In genomic region chr1:10430216-10431064, GRCh38 we compare ENCODE assay signal across 1 cellular context.
TF ChIP-seq lines count a peak whose summit lies in the region.

CENPS (plus strand) TSS chr1:10430433; CDS start chr1:10430518, 85 bp downstream.

TF ChIP-seq in HepG2, 621 proteins besides CTCF, POLR2A, EP300 and RAD21 (continued from another document and continues in another):
- TF ChIP-seq ZBTB46 (CRISPR knock-in tag; IDR thresholded peaks at IDR 0.05; ENCODE audit: borderline replicate concordance) (peak; percentile 9; the same call in 1 of the 2 replicates), FIP1L1 (IDR thresholded peaks at IDR 0.05; ENCODE audit: borderline replicate concordance, insufficient read depth, low read depth, low read length) (0 out of 2 replicates have a peak, but pooled peaks have one; percentile 18), ZNF660 (CRISPR knock-in tag; IDR thresholded peaks at IDR 0.05; ENCODE audit: borderline replicate concordance, low read depth) (no peak), ZNF883 (CRISPR knock-in tag; IDR thresholded peaks at IDR 0.05; ENCODE audit: not compliant biosample characterization) (peak; percentile 84), IRF2 (CRISPR knock-in tag; IDR thresholded peaks at IDR 0.05) (0 out of 2 replicates have a peak, but pooled peaks have one; percentile 13), MXI1 (IDR thresholded peaks at IDR 0.05; ENCODE audit: borderline replicate concordance, low read depth, low read length) (peak; percentile 89), ARID2 (CRISPR knock-in tag; IDR thresholded peaks at IDR 0.05; ENCODE audit: borderline replicate concordance) (peak; percentile 68; the same call in 1 of the 2 replicates), TAF1 (CRISPR knock-in tag; IDR thresholded peaks at IDR 0.05) (peak; percentile 27; the same call in 1 of the 2 replicates), HMGXB4 (CRISPR knock-in tag; IDR thresholded peaks at IDR 0.05; ENCODE audit: borderline replicate concordance in 1 of 2, low read depth in 1 of 2) (peak; percentile 90), ZFYVE20 (CRISPR knock-in tag; IDR thresholded peaks at IDR 0.05; ENCODE audit: borderline replicate concordance, low read depth) (peak; percentile 95), KLF6 (CRISPR knock-in tag; IDR thresholded peaks at IDR 0.05) (0 out of 2 replicates have a peak, but pooled peaks have one; percentile 57), MTF2 (CRISPR knock-in tag; IDR thresholded peaks at IDR 0.05; ENCODE audit: borderline replicate concordance) (peak; percentile 43; the same call in 1 of the 2 replicates), KAT7 (CRISPR knock-in tag; IDR thresholded peaks at IDR 0.05; ENCODE audit: borderline replicate concordance) (peak; percentile 94; the same call in 1 of the 2 replicates), ZNF18 (CRISPR knock-in tag; IDR thresholded peaks at IDR 0.05; ENCODE audit: insufficient replicate concordance) (peak; percentile 96), ZNF333 (CRISPR knock-in tag; IDR thresholded peaks at IDR 0.05; ENCODE audit: borderline replicate concordance) (peak; percentile 30; the same call in 1 of the 2 replicates), NR2F1 (CRISPR knock-in tag; IDR thresholded peaks at IDR 0.05) (no peak), TFDP2 (CRISPR knock-in tag; IDR thresholded peaks at IDR 0.05) (peak; percentile 100), ISX (CRISPR knock-in tag; conservative IDR thresholded peaks at IDR 0.05) (0 out of 2 replicates have a peak, but pooled peaks have one; percentile 13), MTF1 (CRISPR knock-in tag; IDR thresholded peaks at IDR 0.05) (peak; percentile 22; the same call in 1 of the 2 replicates), ZSCAN22 (CRISPR knock-in tag; IDR thresholded peaks at IDR 0.05) (no peak; the same call in 1 of the 2 replicates), MTA3 (CRISPR knock-in tag; IDR thresholded peaks at IDR 0.05) (no peak), ZNF34 (CRISPR knock-in tag; IDR thresholded peaks at IDR 0.05; ENCODE audit: borderline replicate concordance) (peak; percentile 80; the same call in 1 of the 2 replicates), ZNF772 (CRISPR knock-in tag; IDR thresholded peaks at IDR 0.05) (peak; percentile 31; the same call in 1 of the 2 replicates), ISL2 (CRISPR knock-in tag; IDR thresholded peaks at IDR 0.05) (peak; percentile 71), NFKB2 (CRISPR knock-in tag; IDR thresholded peaks at IDR 0.05; ENCODE audit: borderline replicate concordance) (peak; percentile 97), XBP1 (CRISPR knock-in tag; IDR thresholded peaks at IDR 0.05) (no peak), PRMT3 (CRISPR knock-in tag; IDR thresholded peaks at IDR 0.05; ENCODE audit: borderline replicate concordance, low read depth) (peak; percentile 86; the same call in 1 of the 2 replicates), RFXANK (CRISPR knock-in tag; IDR thresholded peaks at IDR 0.05) (peak; percentile 68; the same call in 1 of the 2 replicates), FOXP4 (CRISPR knock-in tag; IDR thresholded peaks at IDR 0.05) (peak; percentile 64), E2F2 (CRISPR knock-in tag; IDR thresholded peaks at IDR 0.05; ENCODE audit: borderline replicate concordance) (peak; percentile 79; the same call in 1 of the 2 replicates), REPIN1 (CRISPR knock-in tag; IDR thresholded peaks at IDR 0.05; ENCODE audit: borderline replicate concordance, low read depth) (peak; percentile 94), ZNF367 (CRISPR knock-in tag; IDR thresholded peaks at IDR 0.05; ENCODE audit: borderline replicate concordance) (no peak), ZNF589 (CRISPR knock-in tag; conservative IDR thresholded peaks at IDR 0.05) (peak; percentile 99), ASH2L (IDR thresholded peaks at IDR 0.05; ENCODE audit: insufficient read length, low read depth, low read length) (peak; percentile 87), SP2 (CRISPR knock-in tag; IDR thresholded peaks at IDR 0.05) (0 out of 2 replicates have a peak, but pooled peaks have one; percentile 13), ZNF468 (CRISPR knock-in tag; IDR thresholded peaks at IDR 0.05) (0 out of 2 replicates have a peak, but pooled peaks have one; percentile 77), KDM5A (IDR thresholded peaks at IDR 0.05; ENCODE audit: borderline replicate concordance, low read length) (peak; percentile 92), SMAD1 (CRISPR knock-in tag; IDR thresholded peaks at IDR 0.05; ENCODE audit: borderline replicate concordance, low read depth) (peak; percentile 96; the same call in 1 of the 2 replicates), MXD1 (CRISPR knock-in tag; IDR thresholded peaks at IDR 0.05) (peak; percentile 90), EEA1 (CRISPR knock-in tag; IDR thresholded peaks at IDR 0.05; ENCODE audit: borderline replicate concordance) (no peak; the same call in 1 of the 2 replicates), NFIB (CRISPR knock-in tag; IDR thresholded peaks at IDR 0.05; ENCODE audit: borderline replicate concordance) (no peak), GATA4 (IDR thresholded peaks at IDR 0.05; ENCODE audit: borderline replicate concordance, low read depth) (0 out of 2 replicates have a peak, but pooled peaks have one; percentile 15), PAX8 (CRISPR knock-in tag; IDR thresholded peaks at IDR 0.05; ENCODE audit: borderline replicate concordance) (peak; percentile 81; the same call in 1 of the 2 replicates), ZMYM2 (CRISPR knock-in tag; IDR thresholded peaks at IDR 0.05) (peak; percentile 91), HES4 (CRISPR knock-in tag; IDR thresholded peaks at IDR 0.05; ENCODE audit: borderline replicate concordance) (peak; percentile 63; the same call in 1 of the 2 replicates), ZNF20 (CRISPR knock-in tag; IDR thresholded peaks at IDR 0.05) (no peak), ZNF446 (CRISPR knock-in tag; IDR thresholded peaks at IDR 0.05) (peak; percentile 67; the same call in 1 of the 2 replicates), MEIS2 (CRISPR knock-in tag; IDR thresholded peaks at IDR 0.05) (peak; percentile 86; the same call in 1 of the 2 replicates), ZBTB7B (CRISPR knock-in tag; IDR thresholded peaks at IDR 0.05) (peak; percentile 69), AKAP8 (CRISPR knock-in tag; IDR thresholded peaks at IDR 0.05) (0 out of 2 replicates have a peak, but pooled peaks have one; percentile 48), STAT6 (CRISPR knock-in tag; IDR thresholded peaks at IDR 0.05; ENCODE audit: borderline replicate concordance) (peak; percentile 91; the same call in 1 of the 2 replicates)
